Comparison of ENCODE assay signal across 8 cellular contexts in the genomic region with DNA sequence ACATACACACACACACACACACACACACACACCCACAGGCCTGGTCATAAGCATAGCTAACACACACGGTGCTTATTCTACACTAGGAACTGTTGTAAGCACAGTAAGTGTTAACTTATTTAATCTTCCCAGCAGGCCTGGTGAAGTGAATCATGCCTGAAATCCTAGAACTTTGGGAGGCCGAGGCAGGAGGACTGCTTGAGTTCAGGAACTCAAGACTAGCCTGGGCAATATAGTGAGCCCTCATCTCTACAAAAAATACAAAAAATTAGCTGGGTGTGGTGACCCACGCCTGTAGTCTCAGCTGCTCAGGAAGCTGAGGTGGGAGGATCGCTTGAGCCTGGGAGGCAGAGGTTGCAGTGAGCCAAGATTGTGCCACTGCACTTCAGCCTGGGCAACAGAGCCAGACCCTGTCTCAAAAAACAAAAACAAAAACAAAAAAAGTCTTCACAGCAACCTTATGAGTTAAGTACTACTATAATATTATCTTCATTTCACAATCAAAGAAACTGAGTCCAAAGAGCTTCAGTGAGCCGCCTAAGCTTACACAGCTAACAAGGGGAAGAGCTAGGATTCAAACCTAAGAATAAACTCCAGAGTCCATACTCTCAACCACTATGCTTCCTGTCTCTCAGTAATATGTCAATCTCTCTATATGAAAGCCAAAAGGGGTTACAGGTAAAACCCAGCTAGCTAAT. TPM values are rescaled to one million over a fixed set of nuclear protein-coding genes. Genes with fewer than 3 reads are reported as not detected.
DNase-seq lines count a peak whose midpoint lies in the region; ATAC-seq and TF ChIP-seq lines count a peak whose summit lies in the region.

No MANE protein-coding gene starts in this region.

- no peak for DNase-seq in activated T-cell treated with anti-CD3 and anti-CD28 coated beads, Interleukin-2, amount 50 U/mL, for 4 hours
- no peak for DNase-seq in activated T-cell treated with anti-CD3 and anti-CD28 coated beads, Interleukin-2, amount 50 U/mL, for 1 hour
- DNase-seq in activated naive CD8-positive, alpha-beta T cell treated with anti-CD3 and anti-CD28 coated beads, Interleukin-2, amount 10 ng/mL, durations not matched to agents 7 days and 5 days: no peak
- no peak for DNase-seq in right lobe of liver
- no peak for DNase-seq in iPS-NIHi11 (ENCODE audit: low spot score)
- no peak for DNase-seq in 8988T
- DNase-seq in NCI-H345 treated with DMSO at 0.1 percent for 48 hours (lab: John Stamatoyannopoulos, UW; ENCODE audit: unreplicated experiment): no peak

- 8% methylated on average over 5 of the region's 5 CpGs for WGBS in right lobe of liver (ENCODE audit: insufficient coverage, low coverage, low lambda C conversion rate, missing lambda C conversion rate)
- 62% methylated on average over 5 of the region's 5 CpGs for WGBS in thymus

- H3K9me3 Mint-ChIP-seq in activated T-cell treated with anti-CD3 and anti-CD28 coated beads, Interleukin-2, amount 50 U/mL, for 4 hours: no peaks in the 10 kb centered on the region
- H3K9me3 Mint-ChIP-seq in activated naive CD8-positive, alpha-beta T cell treated with anti-CD3 and anti-CD28 coated beads, Interleukin-2, amount 10 ng/mL, durations not matched to agents 7 days and 5 days: no peaks in the 10 kb centered on the region

- H3K4me3 ChIP-seq in right lobe of liver: peak overlapping the region; percentile 77 to 90 (median 81)
- peak overlapping the region; percentile 18 for H3K4me3 ChIP-seq in thymus (ENCODE audit: low read length)

- H3K27ac ChIP-seq in right lobe of liver (peak overlapping the region; percentile 85 to 96 (median 91)), thymus (ENCODE audit: low read depth) (no peak overlapping the region)

- H3K36me3 ChIP-seq in right lobe of liver (no peaks in the 10 kb centered on the region), thymus (ENCODE audit: control insufficient read depth, insufficient read depth) (no peaks in the 10 kb centered on the region)

- no peak for TF ChIP-seq POLR2A in right lobe of liver (IDR thresholded peaks at IDR 0.05)

- H3K27me3 ChIP-seq in right lobe of liver: no peaks in the 10 kb centered on the region
- no peaks in the 10 kb centered on the region for H3K27me3 ChIP-seq in thymus (ENCODE audit: control insufficient read depth, insufficient read depth)

- intact Hi-C loops in right lobe of liver (cut with DNase I): no loop called here

- POLR2A ChIA-PET in activated naive CD8-positive, alpha-beta T cell treated with anti-CD3 and anti-CD28 coated beads, Interleukin-2, amount 10 ng/mL, durations not matched to agents 7 days and 5 days (lab: Charles Lee): interaction anchor here (0.6 to 1.0 kb wide), 3 partner anchors 82 to 220 kb away, joined by 3 read pairs; a partner anchor contains a TSS

- H3K4me1 ChIP-seq in right lobe of liver: peaks cover 0 to 43% (median 12%) of the 10 kb centered on the region in 4 donors
- peaks cover 14% of the 10 kb centered on the region for H3K4me1 ChIP-seq in thymus (ENCODE audit: control insufficient read depth, insufficient read depth, low read length)

- no peaks in the 10 kb centered on the region for H3K9me3 ChIP-seq in right lobe of liver
- H3K9me3 ChIP-seq in thymus (ENCODE audit: control insufficient read depth): no peaks in the 10 kb centered on the region

- peak overlapping the region; percentile 68 for H3K27ac Mint-ChIP-seq in activated naive CD8-positive, alpha-beta T cell treated with anti-CD3 and anti-CD28 coated beads, Interleukin-2, amount 10 ng/mL, durations not matched to agents 7 days and 5 days

- no peaks in the 10 kb centered on the region for H3K27me3 Mint-ChIP-seq in activated T-cell treated with anti-CD3 and anti-CD28 coated beads, Interleukin-2, amount 50 U/mL, for 4 hours (ENCODE audit: low read depth)
- no peaks in the 10 kb centered on the region for H3K27me3 Mint-ChIP-seq in activated naive CD8-positive, alpha-beta T cell treated with anti-CD3 and anti-CD28 coated beads, Interleukin-2, amount 10 ng/mL, durations not matched to agents 7 days and 5 days

- no peak for ATAC-seq in activated T-cell treated with anti-CD3 and anti-CD28 coated beads, Interleukin-2, amount 50 U/mL, for 4 hours
- ATAC-seq in activated naive CD8-positive, alpha-beta T cell treated with anti-CD3 and anti-CD28 coated beads, Interleukin-2, amount 10 ng/mL, durations not matched to agents 7 days and 5 days (ENCODE audit: low read depth): no peak
- ATAC-seq in right lobe of liver: peak in 1 of 4 donors; percentile 4

- peaks cover 46% of the 10 kb centered on the region for H3K4me1 Mint-ChIP-seq in activated T-cell treated with anti-CD3 and anti-CD28 coated beads, Interleukin-2, amount 50 U/mL, for 4 hours (ENCODE audit: low read depth)
- peaks cover 36% of the 10 kb centered on the region for H3K4me1 Mint-ChIP-seq in activated naive CD8-positive, alpha-beta T cell treated with anti-CD3 and anti-CD28 coated beads, Interleukin-2, amount 10 ng/mL, durations not matched to agents 7 days and 5 days

- H3K4me3 Mint-ChIP-seq in activated T-cell treated with anti-CD3 and anti-CD28 coated beads, Interleukin-2, amount 50 U/mL, for 4 hours: peak overlapping the region; percentile 91
- peak overlapping the region; percentile 88 for H3K4me3 Mint-ChIP-seq in activated naive CD8-positive, alpha-beta T cell treated with anti-CD3 and anti-CD28 coated beads, Interleukin-2, amount 10 ng/mL, durations not matched to agents 7 days and 5 days

- no peak for TF ChIP-seq CTCF in right lobe of liver (IDR thresholded peaks at IDR 0.05)

- H3K36me3 Mint-ChIP-seq in activated T-cell treated with anti-CD3 and anti-CD28 coated beads, Interleukin-2, amount 50 U/mL, for 4 hours (ENCODE audit: insufficient read depth): peaks cover 1% of the 10 kb centered on the region
- H3K36me3 Mint-ChIP-seq in activated naive CD8-positive, alpha-beta T cell treated with anti-CD3 and anti-CD28 coated beads, Interleukin-2, amount 10 ng/mL, durations not matched to agents 7 days and 5 days: peaks cover 3% of the 10 kb centered on the region

RNA-seq across cellular contexts. Expression of a gene that starts 2.3 kb away (rescaled TPM):
- 1 to 10 TPM; 3.1 to 4.2 (median 3.4) TPM for total RNA-seq in activated T-cell treated with anti-CD3 and anti-CD28 coated beads, Interleukin-2, amount 50 U/mL, for 4 hours
- total RNA-seq in activated naive CD8-positive, alpha-beta T cell treated with anti-CD3 and anti-CD28 coated beads, Interleukin-2, amount 10 ng/mL, durations not matched to agents 7 days and 5 days: 10 to 100 TPM; 10.3 to 11.0 TPM
- 10 to 100 TPM; 26.8 to 49.0 (median 38.2) TPM for total RNA-seq in right lobe of liver
- 3.7 TPM for polyA plus RNA-seq in thymus
